In genomic region chr22:44990810-44991209, GRCh38 we compare ENCODE assay signal across 30 cellular contexts. TPM values are rescaled to one million over a fixed set of nuclear protein-coding genes. Genes with fewer than 3 reads are reported as not detected.
"Had no signal": no experiment of that assay in that cellular context is flagged by ENCODE, and none has a peak within 500 bp of the region (broad histone marks: within the 10 kb centered on the region; RNA-seq: fewer than 3 reads in every experiment).

No MANE protein-coding gene starts in this region.

- H3K36me3 Mint-ChIP-seq: naive B cell; naive thymus-derived CD8-positive, alpha-beta T cell had no signal

- DNase-seq: colonic mucosa; cortex of kidney; effector CD8-positive, alpha-beta T cell; effector memory CD8-positive, alpha-beta T cell; endodermal cell; erythroblast; esophagus squamous epithelium; foreskin fibroblast; foreskin melanocyte; gastrocnemius medialis; glutamatergic neuron; head of caudate nucleus; heart right ventricle; hippocampal formation; left cardiac atrium; left ventricle myocardium superior; lower lobe of right lung; mesenchymal stem cell; mucosa of descending colon; naive B cell; naive thymus-derived CD8-positive, alpha-beta T cell had no signal

- H3K27ac ChIP-seq: colonic mucosa, epithelial cell of prostate, esophagus squamous epithelium, gastrocnemius medialis, heart right ventricle, left lung, lower lobe of right lung had no signal

- H3K4me3 Mint-ChIP-seq: dendritic cell treated with granulocyte-macrophage colony-stimulating factor and Interleukin-4, amounts not matched to agents 40 ng/mL and 50 ng/mL, for 4 days; effector memory CD8-positive, alpha-beta T cell; endodermal cell; mesothelial cell of epicardium; naive B cell; naive thymus-derived CD8-positive, alpha-beta T cell had no signal

- H3K36me3 ChIP-seq: colonic mucosa, esophagus squamous epithelium, gastrocnemius medialis, heart right ventricle, left lung, lower lobe of right lung had no signal

- H3K27me3 ChIP-seq: colonic mucosa, gastrocnemius medialis had no signal

- H3K4me3 ChIP-seq: colonic mucosa, esophagus squamous epithelium, gastrocnemius medialis, heart right ventricle, left lung, lower lobe of right lung, mucosa of descending colon had no signal

- H3K4me1 Mint-ChIP-seq: naive B cell; naive thymus-derived CD8-positive, alpha-beta T cell had no signal

- H3K9me3 ChIP-seq: colonic mucosa, esophagus squamous epithelium, gastrocnemius medialis, heart right ventricle, left lung, lower lobe of right lung, mucosa of descending colon had no signal

- ATAC-seq: effector memory CD8-positive, alpha-beta T cell; gastrocnemius medialis; heart right ventricle; left cardiac atrium; left lung; left ventricle myocardium superior; lower lobe of right lung; mucosa of descending colon; naive thymus-derived CD8-positive, alpha-beta T cell had no signal

- H3K27ac Mint-ChIP-seq: dendritic cell treated with granulocyte-macrophage colony-stimulating factor and Interleukin-4, amounts not matched to agents 40 ng/mL and 50 ng/mL, for 4 days; effector memory CD8-positive, alpha-beta T cell; endodermal cell; mesothelial cell of epicardium; naive thymus-derived CD8-positive, alpha-beta T cell had no signal

- H3K4me1 ChIP-seq: colonic mucosa, esophagus squamous epithelium, gastrocnemius medialis, left lung, lower lobe of right lung had no signal

- H3K9me3 Mint-ChIP-seq: dendritic cell treated with granulocyte-macrophage colony-stimulating factor and Interleukin-4, amounts not matched to agents 40 ng/mL and 50 ng/mL, for 4 days; effector memory CD8-positive, alpha-beta T cell; endodermal cell; mesothelial cell of epicardium; naive thymus-derived CD8-positive, alpha-beta T cell had no signal

RNA-seq across cellular contexts. Expression of gene PHF21B, which starts 19.0 kb away (rescaled TPM):
- total RNA-seq: colonic mucosa; esophagus mucosa; glomerular endothelial cell; lower lobe of right lung; lung microvascular endothelial cell; mesenteric fat pad; naive thymus-derived CD8-positive, alpha-beta T cell had no signal
- polyA plus RNA-seq: keratinocyte; naive thymus-derived CD8-positive, alpha-beta T cell had no signal
